ENCODE assay signal across 4 cellular contexts in genomic region chr6:44350650-44350994, GRCh38. TPM values are rescaled to one million over a fixed set of nuclear protein-coding genes. Genes with fewer than 3 reads are reported as not detected.
"Had no signal": no experiment of that assay in that cellular context is flagged by ENCODE, and none has a peak within 500 bp of the region (broad histone marks: within the 10 kb centered on the region; RNA-seq: fewer than 3 reads in every experiment).

No MANE protein-coding gene starts in this region.

RNA-seq across cellular contexts. Expression of gene SPATS1, which starts 8.2 kb away (rescaled TPM):
- total RNA-seq: LHCN-M2, M059J, MCF 10A, NCI-H460 had no signal
